In the genomic region with DNA sequence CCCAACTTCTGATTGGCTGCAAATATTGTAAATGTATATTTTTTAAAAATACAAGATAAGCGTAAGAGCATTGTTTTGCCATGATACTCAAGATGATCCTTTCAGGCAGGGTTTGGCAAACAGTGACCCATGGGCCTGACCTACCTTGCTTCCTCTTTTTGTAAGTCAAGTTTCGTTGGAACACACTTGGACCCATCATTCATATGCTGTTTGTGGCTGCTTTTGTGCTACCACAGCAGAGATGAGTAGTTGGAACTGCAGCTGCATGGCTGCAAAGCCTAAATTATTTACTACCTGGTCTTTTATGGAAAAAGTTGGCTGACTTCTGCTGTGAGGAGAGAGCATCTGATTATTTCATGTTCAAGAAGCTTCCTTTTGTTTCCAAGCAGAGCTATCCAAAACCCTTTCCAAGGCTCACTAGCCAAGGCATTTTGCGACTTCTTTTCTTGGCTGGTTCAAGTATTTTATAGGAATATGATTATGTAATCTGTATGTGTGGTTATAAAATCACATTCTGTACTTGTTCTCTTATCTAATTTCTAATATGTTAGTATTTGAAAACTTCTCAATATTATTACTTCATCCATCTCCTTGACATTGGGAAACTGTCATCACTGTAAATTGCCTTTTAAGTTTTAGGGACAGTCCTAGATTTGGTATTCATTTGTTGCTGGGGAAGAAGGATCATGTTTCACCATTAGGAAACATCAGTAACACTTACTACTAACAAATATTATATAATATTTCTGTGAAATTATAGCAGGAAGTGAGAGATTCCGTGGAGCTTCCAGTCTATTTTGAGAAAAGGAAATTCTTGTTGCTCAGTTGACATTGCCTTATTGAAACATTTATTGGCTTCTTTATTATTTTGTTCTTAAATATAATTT, we compare ENCODE assay signal across 12 cellular contexts.
DNase-seq lines count a peak whose midpoint lies in the region; ATAC-seq, FAIRE-seq and TF ChIP-seq lines count a peak whose summit lies in the region.
"Had no signal": no experiment of that assay in that cellular context is flagged by ENCODE, and none has a peak within 500 bp of the region (broad histone marks: within the 10 kb centered on the region; RNA-seq: fewer than 3 reads in every experiment).

No MANE protein-coding gene starts in this region.

- H3K27ac Mint-ChIP-seq in endodermal cell (no peak overlapping the region), nephron progenitor cell (no peak overlapping the region)

- peaks cover 6% of the 10 kb centered on the region for H3K4me1 Mint-ChIP-seq in endodermal cell
- peaks cover 26% of the 10 kb centered on the region for H3K4me1 Mint-ChIP-seq in nephron progenitor cell

- 97 to 100% methylated on average over 2 to 3 of the region's 4 CpGs for WGBS in endodermal cell (ENCODE audit: insufficient coverage in 1 of 2, insufficient read length in 1 of 2), 2 experiments

- DNase-seq in endothelial cell of umbilical vein (ENCODE audit: low read depth, low spot score) (peak; percentile 27), endodermal cell (no peak), nephron progenitor cell (no peak), DMS79 (lab: John Stamatoyannopoulos, UW) (no peak), glomerular visceral epithelial cell (ENCODE audit: extremely low spot score) (no peak)
- DNase-seq: activated gamma-delta T cell treated with Interleukin-2 at 50 U/mL for 16 hours had no signal

- no peaks in the 10 kb centered on the region for H4K20me1 ChIP-seq in endothelial cell of umbilical vein (replicated peaks; ENCODE audit: control insufficient read depth, extremely low read depth, insufficient read depth, low read length)
- H4K20me1 ChIP-seq: BLaER1 had no signal

- BruUV-seq in endothelial cell of umbilical vein (replicated peaks; lab: Mats Ljungman, UMichigan), result no TSS peak

- H2AFZ ChIP-seq in endothelial cell of umbilical vein (ENCODE audit: low read depth, low read length), result no peak overlapping the region

- ATAC-seq in GM18517 (IDR thresholded peaks at IDR 0.05; ENCODE audit: unreplicated experiment) (peak; percentile 65), GM21529 (IDR thresholded peaks at IDR 0.05; ENCODE audit: unreplicated experiment) (peak; percentile 68), HG03159 (IDR thresholded peaks at IDR 0.05; ENCODE audit: unreplicated experiment) (peak; percentile 78)
- ATAC-seq: Right ventricle myocardium inferior had no signal

- H3K9ac ChIP-seq in endothelial cell of umbilical vein (replicated peaks; ENCODE audit: extremely low read depth, insufficient read depth, low read length) (no peak overlapping the region), endodermal cell (ENCODE audit: extremely low read depth, low read length, poor library complexity, severe bottlenecking) (no peak overlapping the region)
- H3K9ac ChIP-seq: BLaER1 had no signal

- no peak overlapping the region for H3K4me3 ChIP-seq in endothelial cell of umbilical vein (replicated peaks in 1 of 3; ENCODE audit: insufficient read depth in 1 of 3, low read depth in 1 of 3, low read length in 3 of 3)
- H3K4me3 ChIP-seq in endodermal cell (ENCODE audit: low read length), result no peak overlapping the region
- H3K4me3 ChIP-seq: BLaER1 had no signal

- intact Hi-C loops in endothelial cell of umbilical vein (cut with micrococcal nuclease), result no loop called here

- TF ChIP-seq CTCF in endothelial cell of umbilical vein (IDR thresholded peaks at IDR 0.05; ENCODE audit: extremely low read depth in 1 of 2, insufficient read depth in 1 of 2, low read depth in 1 of 2, low read length in 2 of 2) (no peak), endodermal cell (conservative IDR thresholded peaks at IDR 0.05) (no peak), nephron progenitor cell (IDR thresholded peaks at IDR 0.05) (no peak)

- no peaks in the 10 kb centered on the region for H3K79me2 ChIP-seq in endothelial cell of umbilical vein (ENCODE audit: control insufficient read depth, insufficient read depth, low read length)

- CTCF ChIA-PET in endothelial cell of umbilical vein (lab: Charles Lee), result interaction anchor here (1.1 to 7.8 kb wide), 7 partner anchors 9 to 157 kb away, joined by 3 to 37 read pairs (median 4); partner anchors contain the start of gene PRMT9

- H3K27ac ChIP-seq in endothelial cell of umbilical vein (ENCODE audit: insufficient read depth, low read depth, low read length) (no peak overlapping the region), endodermal cell (ENCODE audit: low read depth, low read length) (no peak overlapping the region)
- H3K27ac ChIP-seq: BLaER1 had no signal

- H3K36me3 Mint-ChIP-seq in endodermal cell (ENCODE audit: low read depth), result no peaks in the 10 kb centered on the region
- H3K36me3 Mint-ChIP-seq in nephron progenitor cell (ENCODE audit: low read depth), result peaks cover 17% of the 10 kb centered on the region

- H3K36me3 ChIP-seq in endothelial cell of umbilical vein (ENCODE audit: control insufficient read depth in 2 of 2, extremely low read depth in 1 of 2, insufficient read depth in 2 of 2, low read length in 2 of 2), result no peaks in the 10 kb centered on the region
- H3K36me3 ChIP-seq in endodermal cell (ENCODE audit: control insufficient read depth, insufficient read depth, low read length), result no peaks in the 10 kb centered on the region
- H3K36me3 ChIP-seq: BLaER1 had no signal

- H3K27me3 ChIP-seq in endothelial cell of umbilical vein (ENCODE audit: control insufficient read depth in 2 of 2, insufficient read depth in 2 of 2, low read length in 2 of 2) (no peaks in the 10 kb centered on the region), endodermal cell (ENCODE audit: control insufficient read depth, insufficient read depth, low read length, poor library complexity, severe bottlenecking) (no peaks in the 10 kb centered on the region)
- H3K27me3 ChIP-seq: BLaER1 had no signal

- no peak overlapping the region for H3K4me2 ChIP-seq in endothelial cell of umbilical vein (ENCODE audit: insufficient read depth, low read length)
- H3K4me2 ChIP-seq: BLaER1 had no signal

- H3K9me3 Mint-ChIP-seq in endodermal cell, result no peaks in the 10 kb centered on the region
- H3K9me3 Mint-ChIP-seq in nephron progenitor cell, result no peaks in the 10 kb centered on the region

- H3K4me1 ChIP-seq in endothelial cell of umbilical vein (ENCODE audit: control insufficient read depth, extremely low read depth, insufficient read depth, low read length), result peaks cover 11% of the 10 kb centered on the region
- H3K4me1 ChIP-seq in endodermal cell (ENCODE audit: control insufficient read depth, insufficient read depth, low read length), result no peaks in the 10 kb centered on the region
- H3K4me1 ChIP-seq: BLaER1 had no signal

- no peak for FAIRE-seq in endothelial cell of umbilical vein (lab: Jason Lieb, UNC)
- FAIRE-seq: HTR-8/SVneo had no signal

- dilution Hi-C loops in endothelial cell of umbilical vein (cut with MboI; ENCODE audit: extremely low pct_ligation_motif_present, low sequenced_read_pairs), result no loop called here

- H3K4me3 Mint-ChIP-seq in endodermal cell, result no peak overlapping the region
- H3K4me3 Mint-ChIP-seq in nephron progenitor cell, result no peak overlapping the region

- no peak for TF ChIP-seq POLR2A in endothelial cell of umbilical vein (IDR thresholded peaks at IDR 0.05; ENCODE audit: low read depth, low read length)

- H3K9me1 ChIP-seq in endothelial cell of umbilical vein (replicated peaks; ENCODE audit: control insufficient read depth, extremely low read depth, insufficient read depth, low read length), result no peaks in the 10 kb centered on the region

- H3K27me3 Mint-ChIP-seq in endodermal cell (ENCODE audit: insufficient read depth) (no peaks in the 10 kb centered on the region), nephron progenitor cell (ENCODE audit: low read depth, poor library complexity) (no peaks in the 10 kb centered on the region)

- POLR2A ChIA-PET in endothelial cell of umbilical vein (lab: Charles Lee), result no interaction called here

- H3K9me3 ChIP-seq in endothelial cell of umbilical vein (replicated peaks; ENCODE audit: control insufficient read depth, insufficient read depth, low read length), result no peaks in the 10 kb centered on the region
- no peaks in the 10 kb centered on the region for H3K9me3 ChIP-seq in endodermal cell (ENCODE audit: control insufficient read depth, low read length)
- H3K9me3 ChIP-seq: BLaER1 had no signal

TF ChIP-seq in endothelial cell of umbilical vein, 7 proteins besides CTCF, POLR2A, EP300 and RAD21:
- TF ChIP-seq EZH2 (IDR thresholded peaks at IDR 0.05; ENCODE audit: borderline replicate concordance, low read depth, low read length, severe bottlenecking) (no peak), FOS (IDR thresholded peaks at IDR 0.05; ENCODE audit: borderline replicate concordance, insufficient read depth, low read length) (no peak), POLR2AphosphoS5 (IDR thresholded peaks at IDR 0.05; ENCODE audit: insufficient read depth, low read depth, low read length) (no peak), GATA2 (IDR thresholded peaks at IDR 0.05; ENCODE audit: insufficient read depth, insufficient read length, low read depth, low read length) (no peak), JUN (IDR thresholded peaks at IDR 0.05; ENCODE audit: borderline replicate concordance, insufficient read depth, insufficient read length, low read depth) (no peak), MAX (IDR thresholded peaks at IDR 0.05; ENCODE audit: insufficient read depth, insufficient read length) (no peak), MYC (IDR thresholded peaks at IDR 0.05; ENCODE audit: low read depth, low read length) (no peak)
